9 cellular contexts compared by ENCODE assay signal in genomic region chr3:39154323-39155021, GRCh38. TPM values are rescaled to one million over a fixed set of nuclear protein-coding genes. Genes with fewer than 3 reads are reported as not detected.
DNase-seq lines count a peak whose midpoint lies in the region; ATAC-seq and TF ChIP-seq lines count a peak whose summit lies in the region.
"Had no signal": no experiment of that assay in that cellular context is flagged by ENCODE, and none has a peak within 500 bp of the region (broad histone marks: within the 10 kb centered on the region; RNA-seq: fewer than 3 reads in every experiment).

No MANE protein-coding gene starts in this region.

- no peak overlapping the region for H3K4me3 ChIP-seq in adrenal gland
- peak overlapping the region; percentile 96 for H3K4me3 ChIP-seq in suprapubic skin

- H3K36me3 Mint-ChIP-seq in T-helper 1 cell treated with Interleukin-12 subunit alpha and Interleukin-12 subunit beta and Interleukin-4 antibody, amounts not matched to agents 30 μg/mL and 1 μg/mL, for 36 hours (ENCODE audit: low read depth): peaks cover 11% of the 10 kb centered on the region

- H3K27me3 ChIP-seq in adrenal gland (no peaks in the 10 kb centered on the region), suprapubic skin (no peaks in the 10 kb centered on the region)

- H3K27me3 Mint-ChIP-seq in T-helper 1 cell treated with Interleukin-12 subunit alpha and Interleukin-12 subunit beta and Interleukin-4 antibody, amounts not matched to agents 30 μg/mL and 1 μg/mL, for 36 hours (ENCODE audit: low read depth): peaks cover 15% of the 10 kb centered on the region

- peak overlapping the region in 4 of 5 donors; percentile 50 to 100 (median 98) for H3K27ac ChIP-seq in adrenal gland
- H3K27ac ChIP-seq in suprapubic skin: peak overlapping the region; percentile 99

- H3K27ac Mint-ChIP-seq in T-helper 1 cell treated with Interleukin-12 subunit alpha and Interleukin-12 subunit beta and Interleukin-4 antibody, amounts not matched to agents 30 μg/mL and 1 μg/mL, for 36 hours: peak overlapping the region; percentile 92

- no peak for DNase-seq in T-helper 1 cell
- DNase-seq in adrenal gland: peak in 4 of 7 donors; percentile 48 to 70 (median 56)
- DNase-seq in kidney glomerular epithelial cell (lab: John Stamatoyannopoulos, UW): peak; percentile 23
- peak; percentile 71 to 77 for DNase-seq in suprapubic skin (ENCODE audit: low spot score in 2 of 2)
- no peak for DNase-seq in activated effector memory CD4-positive, alpha-beta T cell treated with Interleukin-2 at 50 U/mL for 16 hours
- DNase-seq in NCI-H2081 (lab: John Stamatoyannopoulos, UW): no peak

- TF ChIP-seq CTCF in adrenal gland (IDR thresholded peaks at IDR 0.05) (no peak), suprapubic skin (IDR thresholded peaks at IDR 0.05) (no peak)

- no peaks in the 10 kb centered on the region for H3K9me3 Mint-ChIP-seq in T-helper 1 cell treated with Interleukin-12 subunit alpha and Interleukin-12 subunit beta and Interleukin-4 antibody, amounts not matched to agents 30 μg/mL and 1 μg/mL, for 36 hours

- peak overlapping the region; percentile 77 for H3K4me3 Mint-ChIP-seq in T-helper 1 cell treated with Interleukin-12 subunit alpha and Interleukin-12 subunit beta and Interleukin-4 antibody, amounts not matched to agents 30 μg/mL and 1 μg/mL, for 36 hours

- H3K4me1 Mint-ChIP-seq in T-helper 1 cell treated with Interleukin-12 subunit alpha and Interleukin-12 subunit beta and Interleukin-4 antibody, amounts not matched to agents 30 μg/mL and 1 μg/mL, for 36 hours (ENCODE audit: low read depth): peaks cover 39% of the 10 kb centered on the region

- TF ChIP-seq POLR2A in adrenal gland (IDR thresholded peaks at IDR 0.05) (no peak), suprapubic skin (IDR thresholded peaks at IDR 0.05) (no peak)

- no peaks in the 10 kb centered on the region for H3K9me3 ChIP-seq in adrenal gland (replicated peaks in 1 of 3)
- no peaks in the 10 kb centered on the region for H3K9me3 ChIP-seq in suprapubic skin

- 53 to 64% (median 58%) methylated on average over 17 to 18 of the region's 18 CpGs for WGBS in adrenal gland, 4 donors
- WGBS in suprapubic skin: 68% methylated on average over 18 of the region's 18 CpGs

- TF ChIP-seq EP300 in suprapubic skin (IDR thresholded peaks at IDR 0.05): no peak

- H3K36me3 ChIP-seq in adrenal gland (replicated peaks in 1 of 2): no peaks in the 10 kb centered on the region
- H3K36me3 ChIP-seq in suprapubic skin: no peaks in the 10 kb centered on the region

- H3K4me1 ChIP-seq in adrenal gland (replicated peaks in 1 of 2): peaks cover 27 to 33% of the 10 kb centered on the region in 2 donors
- peaks cover 39% of the 10 kb centered on the region for H3K4me1 ChIP-seq in suprapubic skin

- no peak for ATAC-seq in GM19463 (IDR thresholded peaks at IDR 0.05; ENCODE audit: unreplicated experiment)

- intact Hi-C loops in adrenal gland (cut with DNase I): no loop called here

RNA-seq across cellular contexts. Expression of gene CSRNP1, which starts 1.1 kb away (rescaled TPM):
- total RNA-seq in adrenal gland: 10 to 100 TPM; 21.9 to 62.2 (median 30.1) TPM
- polyA plus RNA-seq in adrenal gland: 10 to 100 TPM in 2 of 3 donors, 1 to 10 TPM in 1; 9.9 to 32.7 (median 16.2) TPM
- total RNA-seq in suprapubic skin: 100 to 1,000 TPM in 2 of 4 donors, 10 to 100 TPM in 2; 69.1 to 234 (median 156) TPM

RNA-seq across cellular contexts. Expression of gene XIRP1, which starts 37.9 kb away (rescaled TPM):
- total RNA-seq in adrenal gland: under 1 TPM in 3 of 8 donors, not detected in 5; 0.10 to 0.28 (median 0.13) TPM
- polyA plus RNA-seq in adrenal gland: under 1 TPM in 2 of 3 donors, not detected in 1; 0.40 to 0.48 TPM
- not detected for total RNA-seq in suprapubic skin
- total RNA-seq: HT1080 had no signal

RNA-seq across cellular contexts. Expression of gene TTC21A, which starts 47.0 kb away (rescaled TPM):
- total RNA-seq in adrenal gland: 10 to 100 TPM in 2 of 8 donors, 1 to 10 TPM in 6; 1.2 to 12.1 (median 5.8) TPM
- 10 to 100 TPM in 2 of 3 donors, 1 to 10 TPM in 1; 1.7 to 35.7 (median 14.6) TPM for polyA plus RNA-seq in adrenal gland
- total RNA-seq in suprapubic skin: 10 to 100 TPM in 1 of 4 donors, 1 to 10 TPM in 3; 1.2 to 11.0 (median 4.7) TPM

RNA-seq across cellular contexts. Expression of gene GORASP1, which starts 47.0 kb away (rescaled TPM):
- 10 to 100 TPM; 24.3 to 66.2 (median 54.4) TPM for total RNA-seq in adrenal gland
- 10 to 100 TPM; 30.5 to 49.1 (median 35.1) TPM for polyA plus RNA-seq in adrenal gland
- total RNA-seq in suprapubic skin: 100 to 1,000 TPM in 1 of 4 donors, 10 to 100 TPM in 3; 51.3 to 101 (median 73.8) TPM

Comparison
In these comparisons a context has a peak if more than half of its experiments do, and no peak if none do; other contexts are left out.
1. DNase-seq: peak in adrenal gland (4 of 7), kidney glomerular epithelial cell (single experiment) and suprapubic skin (2 of 2); none in T-helper 1 cell (0 of 5), activated effector memory CD4-positive, alpha-beta T cell treated with Interleukin-2 at 50 U/mL for 16 hours (single experiment) and NCI-H2081 (0 of 2).